38 cellular contexts compared by ENCODE assay signal in the genomic region with DNA sequence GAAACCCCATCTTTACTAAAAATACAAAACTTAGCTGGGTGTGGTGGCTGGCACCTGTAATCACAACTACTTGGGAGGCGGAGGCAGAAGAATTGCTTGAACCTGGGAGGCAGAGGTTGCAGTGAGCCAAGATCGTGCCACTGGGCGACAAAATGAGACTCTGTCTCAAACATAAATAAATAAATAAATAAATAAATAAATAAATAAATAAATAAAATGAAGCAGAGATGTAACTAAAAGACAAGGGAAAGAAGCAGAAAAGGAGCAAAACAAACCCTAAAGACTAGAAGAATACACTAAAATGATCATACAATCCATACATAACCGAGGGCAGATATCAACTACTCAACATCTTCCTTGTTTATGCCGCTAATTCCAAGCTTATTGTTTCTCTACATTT.
"Had no signal": no experiment of that assay in that cellular context is flagged by ENCODE, and none has a peak within 500 bp of the region (broad histone marks: within the 10 kb centered on the region; RNA-seq: fewer than 3 reads in every experiment).

No MANE protein-coding gene starts in this region.

- H3K4me1 Mint-ChIP-seq: activated naive CD4-positive, alpha-beta T cell treated with anti-CD3 and anti-CD28 coated beads, Interleukin-2, amount 10 ng/mL, durations not matched to agents 7 days and 5 days; activated naive CD4-positive, alpha-beta T cell treated with anti-CD3 and anti-CD28 coated beads, Interleukin-2, amount 50 U/mL, for 24 hours; activated naive CD8-positive, alpha-beta T cell treated with anti-CD3 and anti-CD28 coated beads, Interleukin-2, amount 10 ng/mL, durations not matched to agents 7 days and 5 days; brain had no signal

- H3K9me3 ChIP-seq: adrenal gland, ascending aorta, body of pancreas, breast epithelium had no signal

- H3K27me3 ChIP-seq: adrenal gland, ascending aorta, body of pancreas, brain microvascular endothelial cell, breast epithelium, cardiac muscle cell had no signal

- H3K4me1 ChIP-seq: ascending aorta, body of pancreas, breast epithelium had no signal

- H3K27me3 Mint-ChIP-seq: activated naive CD4-positive, alpha-beta T cell treated with anti-CD3 and anti-CD28 coated beads, Interleukin-2, amount 10 ng/mL, durations not matched to agents 7 days and 5 days; activated naive CD4-positive, alpha-beta T cell treated with anti-CD3 and anti-CD28 coated beads, Interleukin-2, amount 50 U/mL, for 24 hours; activated naive CD8-positive, alpha-beta T cell; activated naive CD8-positive, alpha-beta T cell treated with anti-CD3 and anti-CD28 coated beads for 36 hours; activated naive CD8-positive, alpha-beta T cell treated with anti-CD3 and anti-CD28 coated beads, Interleukin-2, amount 10 ng/mL, durations not matched to agents 7 days and 5 days; activated naive CD8-positive, alpha-beta T cell treated with anti-CD3 and anti-CD28 coated beads, Interleukin-2, amount 50 U/mL, for 24 hours; activated T-cell treated with anti-CD3 and anti-CD28 coated beads, Interleukin-2, amount 50 U/mL, for 24 hours; activated T-helper 17 cell treated with anti-CD3 and anti-CD28 coated beads, Interleukin-2, amount 50 U/mL, for 72 hours; brain; central memory CD8-positive, alpha-beta T cell had no signal

- DNase-seq: activated effector memory CD4-positive, alpha-beta T cell treated with anti-CD3 and anti-CD28 coated beads, Interleukin-2, amount 50 U/mL, for 16 hours; activated effector memory CD4-positive, alpha-beta T cell treated with Interleukin-2 at 50 U/mL for 16 hours; activated gamma-delta T cell; activated gamma-delta T cell treated with Interleukin-2 at 50 U/mL for 16 hours; activated naive CD4-positive, alpha-beta T cell; activated naive CD4-positive, alpha-beta T cell treated with anti-CD3 and anti-CD28 coated beads for 36 hours; activated naive CD4-positive, alpha-beta T cell treated with anti-CD3 and anti-CD28 coated beads, Interleukin-2, amount 10 ng/mL, durations not matched to agents 7 days and 5 days; activated naive CD4-positive, alpha-beta T cell treated with anti-CD3 and anti-CD28 coated beads, Interleukin-2, amount 50 U/mL, for 16 hours; activated naive CD4-positive, alpha-beta T cell treated with Interleukin-2 at 50 U/mL for 16 hours; activated naive CD8-positive, alpha-beta T cell treated with anti-CD3 and anti-CD28 coated beads for 36 hours; activated naive CD8-positive, alpha-beta T cell treated with anti-CD3 and anti-CD28 coated beads, Interleukin-2, amount 10 ng/mL, durations not matched to agents 7 days and 5 days; activated naive CD8-positive, alpha-beta T cell treated with anti-CD3 and anti-CD28 coated beads, Interleukin-2, amount 50 U/mL, for 24 hours; activated T-cell treated with anti-CD3 and anti-CD28 coated beads, Interleukin-2, amount 50 U/mL, for 24 hours; activated T-cell treated with anti-CD3 and anti-CD28 coated beads, Interleukin-2, amount 50 U/mL, for 4 hours; activated T-cell treated with anti-CD3 and anti-CD28 coated beads, Interleukin-2, amount 50 U/mL, for 48 hours; activated T-cell treated with anti-CD3 and anti-CD28 coated beads, Interleukin-2, amount 50 U/mL, for 72 hours; adrenal gland; amniotic stem cell; amygdala; anterior cingulate cortex; aorta; body of pancreas; brain microvascular endothelial cell; caudate nucleus; central memory CD4-positive, alpha-beta T cell; cerebellar nuclear complex had no signal

- FAIRE-seq: bronchial epithelial cell had no signal

- H3K4me3 Mint-ChIP-seq: activated naive CD4-positive, alpha-beta T cell treated with anti-CD3 and anti-CD28 coated beads for 36 hours; activated naive CD4-positive, alpha-beta T cell treated with anti-CD3 and anti-CD28 coated beads, Interleukin-2, amount 10 ng/mL, durations not matched to agents 7 days and 5 days; activated naive CD4-positive, alpha-beta T cell treated with anti-CD3 and anti-CD28 coated beads, Interleukin-2, amount 50 U/mL, for 24 hours; activated naive CD8-positive, alpha-beta T cell; activated naive CD8-positive, alpha-beta T cell treated with anti-CD3 and anti-CD28 coated beads for 36 hours; activated naive CD8-positive, alpha-beta T cell treated with anti-CD3 and anti-CD28 coated beads, Interleukin-2, amount 10 ng/mL, durations not matched to agents 7 days and 5 days; activated naive CD8-positive, alpha-beta T cell treated with anti-CD3 and anti-CD28 coated beads, Interleukin-2, amount 50 U/mL, for 24 hours; activated T-cell treated with anti-CD3 and anti-CD28 coated beads, Interleukin-2, amount 50 U/mL, for 24 hours; activated T-cell treated with anti-CD3 and anti-CD28 coated beads, Interleukin-2, amount 50 U/mL, for 4 hours; activated T-cell treated with anti-CD3 and anti-CD28 coated beads, Interleukin-2, amount 50 U/mL, for 72 hours; activated T-helper 1 cell treated with anti-CD3 and anti-CD28 coated beads, Interleukin-12 subunit alpha, Interleukin-12 subunit beta, Interleukin-2, Interleukin-4 antibody, amounts not matched to agents 30 ng/mL and 10 ng/mL and 1 ng/mL, durations not matched to agents 14 hours and 24 hours and 36 hours; activated T-helper 17 cell treated with anti-CD3 and anti-CD28 coated beads, Interleukin-2, amount 50 U/mL, for 72 hours; brain; central memory CD8-positive, alpha-beta T cell had no signal

- ATAC-seq: activated naive CD4-positive, alpha-beta T cell treated with anti-CD3 and anti-CD28 coated beads, Interleukin-2, amount 50 U/mL, for 72 hours; activated naive CD8-positive, alpha-beta T cell treated with anti-CD3 and anti-CD28 coated beads, Interleukin-2, amount 50 U/mL, for 24 hours; activated T-cell treated with anti-CD3 and anti-CD28 coated beads, Interleukin-2, amount 50 U/mL, for 4 hours; activated T-cell treated with anti-CD3 and anti-CD28 coated beads, Interleukin-2, amount 50 U/mL, for 72 hours; activated T-helper 17 cell treated with anti-CD3 and anti-CD28 coated beads, Interleukin-2, amount 50 U/mL, for 72 hours; body of pancreas had no signal

- H3K27ac Mint-ChIP-seq: activated naive CD4-positive, alpha-beta T cell treated with anti-CD3 and anti-CD28 coated beads for 36 hours; activated naive CD4-positive, alpha-beta T cell treated with anti-CD3 and anti-CD28 coated beads, Interleukin-2, amount 10 ng/mL, durations not matched to agents 7 days and 5 days; activated naive CD4-positive, alpha-beta T cell treated with anti-CD3 and anti-CD28 coated beads, Interleukin-2, amount 50 U/mL, for 24 hours; activated naive CD4-positive, alpha-beta T cell treated with anti-CD3 and anti-CD28 coated beads, Interleukin-2, amount 50 U/mL, for 72 hours; activated naive CD8-positive, alpha-beta T cell; activated naive CD8-positive, alpha-beta T cell treated with anti-CD3 and anti-CD28 coated beads for 36 hours; activated naive CD8-positive, alpha-beta T cell treated with anti-CD3 and anti-CD28 coated beads, Interleukin-2, amount 10 ng/mL, durations not matched to agents 7 days and 5 days; activated naive CD8-positive, alpha-beta T cell treated with anti-CD3 and anti-CD28 coated beads, Interleukin-2, amount 50 U/mL, for 24 hours; activated T-cell treated with anti-CD3 and anti-CD28 coated beads, Interleukin-2, amount 50 U/mL, for 24 hours; activated T-cell treated with anti-CD3 and anti-CD28 coated beads, Interleukin-2, amount 50 U/mL, for 72 hours; activated T-helper 1 cell treated with anti-CD3 and anti-CD28 coated beads, Interleukin-12 subunit alpha, Interleukin-12 subunit beta, Interleukin-2, Interleukin-4 antibody, amounts not matched to agents 30 ng/mL and 10 ng/mL and 1 ng/mL, durations not matched to agents 14 hours and 24 hours and 36 hours; activated T-helper 17 cell treated with anti-CD3 and anti-CD28 coated beads, Interleukin-2, amount 50 U/mL, for 72 hours; activated T-helper 2 cell treated with anti-CD3 and anti-CD28 coated beads, Interferon-gamma antibody, Interleukin-2, Interleukin-4, amounts not matched to agents 10 μg/mL and 5 μg/mL and 100 μg/mL, durations not matched to agents 14 hours and 24 hours and 36 hours; brain had no signal

- H3K36me3 ChIP-seq: adrenal gland, brain microvascular endothelial cell, breast epithelium, cardiac muscle cell had no signal

- H3K27ac ChIP-seq: adrenal gland, ascending aorta, body of pancreas, brain microvascular endothelial cell, breast epithelium, cardiac muscle cell had no signal

- H3K4me3 ChIP-seq: adrenal gland, ascending aorta, body of pancreas, breast epithelium, cardiac muscle cell had no signal
